ENCODE assay signal across 17 cellular contexts in genomic region chr16:19463468-19464315, GRCh38. TPM values are rescaled to one million over a fixed set of nuclear protein-coding genes. Genes with fewer than 3 reads are reported as not detected.
DNase-seq lines count a peak whose midpoint lies in the region; ATAC-seq and TF ChIP-seq lines count a peak whose summit lies in the region.
"Had no signal": no experiment of that assay in that cellular context is flagged by ENCODE, and none has a peak within 500 bp of the region (broad histone marks: within the 10 kb centered on the region; RNA-seq: fewer than 3 reads in every experiment).

No MANE protein-coding gene starts in this region.

- H3K36me3 ChIP-seq in A673 (ENCODE audit: insufficient read depth, low read length, poor library complexity, severe bottlenecking) = no peaks in the 10 kb centered on the region
- H3K36me3 ChIP-seq in hepatocyte (replicated peaks; ENCODE audit: insufficient read depth, low read depth) = no peaks in the 10 kb centered on the region
- H3K36me3 ChIP-seq: heart right ventricle, tibial artery had no signal

- H3K9me3 ChIP-seq in A673 (ENCODE audit: low read depth, low read length, poor library complexity, severe bottlenecking) (no peaks in the 10 kb centered on the region), hepatocyte (ENCODE audit: low read depth) (no peaks in the 10 kb centered on the region)
- H3K9me3 ChIP-seq: A549, tibial artery had no signal

- H3K27ac ChIP-seq in A673 (ENCODE audit: low read depth, low read length, poor library complexity, severe bottlenecking) (peak overlapping the region; percentile 57), hepatocyte (no peak overlapping the region)
- H3K27ac ChIP-seq: A549, heart right ventricle, tibial artery had no signal

- H3K4me1 ChIP-seq in A673 (ENCODE audit: insufficient read depth, low read length, poor library complexity, severe bottlenecking) (no peaks in the 10 kb centered on the region), hepatocyte (ENCODE audit: insufficient read depth) (no peaks in the 10 kb centered on the region)
- H3K4me1 ChIP-seq: heart right ventricle, tibial artery had no signal

- DNase-seq in A673 (ENCODE audit: low spot score) (no peak), NCI-H1092 treated with DMSO at 0.1 percent for 48 hours (lab: John Stamatoyannopoulos, UW) (peak; percentile 62), NCI-H510A treated with DMSO at 0.1 percent for 48 hours (lab: John Stamatoyannopoulos, UW) (peak; percentile 100), hepatocyte (ENCODE audit: low spot score) (peak; percentile 9), amniotic stem cell (lab: John Stamatoyannopoulos, UW) (no peak), GM10266 (ENCODE audit: extremely low spot score) (no peak)
- DNase-seq: CD4-positive, CD25-positive, alpha-beta regulatory T cell; heart right ventricle; NCI-H1105 treated with DMSO at 0.1 percent for 48 hours; tibial artery had no signal

- H3K27me3 ChIP-seq in A673 (replicated peaks; ENCODE audit: insufficient read depth, low read depth, low read length, poor library complexity) = no peaks in the 10 kb centered on the region
- no peaks in the 10 kb centered on the region for H3K27me3 ChIP-seq in hepatocyte
- H3K27me3 ChIP-seq: tibial artery had no signal

- H2AFZ ChIP-seq in hepatocyte = no peak overlapping the region

- TF ChIP-seq CTCF in A673 (conservative IDR thresholded peaks at IDR 0.05; ENCODE audit: low read depth, low read length) (no peak), hepatocyte (IDR thresholded peaks at IDR 0.05; ENCODE audit: poor library complexity) (no peak), GM10266 (IDR thresholded peaks at IDR 0.05; ENCODE audit: control insufficient read depth, insufficient read depth, low read depth, missing control alignments) (no peak)

- no peaks in the 10 kb centered on the region for H4K20me1 ChIP-seq in hepatocyte (ENCODE audit: insufficient read depth, poor library complexity, severe bottlenecking)

- BruUV-seq in A673 (replicated peaks; lab: Mats Ljungman, UMichigan) = no TSS peak

- 85% methylated on average over 12 of the region's 12 CpGs for WGBS in hepatocyte (ENCODE audit: low lambda C conversion rate, missing lambda C conversion rate)

- POLR2A ChIA-PET in A673 (lab: Charles Lee; ENCODE audit: low non-redundant PET) = interaction anchor here (0.6 to 0.7 kb wide), 2 partner anchors 237 to 370 kb away, joined by 4 to 10 read pairs; no protein-coding TSS in a partner anchor

- ATAC-seq in GM21367 (IDR thresholded peaks at IDR 0.05; ENCODE audit: unreplicated experiment) (no peak), GM18505 (IDR thresholded peaks at IDR 0.05; ENCODE audit: unreplicated experiment) (no peak)
- ATAC-seq: A549; activated naive CD4-positive, alpha-beta T cell treated with anti-CD3 and anti-CD28 coated beads, Interleukin-2, amount 50 U/mL, for 72 hours; heart right ventricle had no signal

- H3K4me2 ChIP-seq in hepatocyte = no peak overlapping the region
- H3K4me2 ChIP-seq: A549 had no signal

- intact Hi-C loops in A673 (cut with micrococcal nuclease; ENCODE audit: unreplicated experiment) = no loop called here

- CTCF ChIA-PET in A673 (lab: Charles Lee) = no interaction called here

- H3K4me3 ChIP-seq in A673 (ENCODE audit: low read depth, low read length, poor library complexity, severe bottlenecking) = no peak overlapping the region
- H3K4me3 ChIP-seq in hepatocyte = no peak overlapping the region
- H3K4me3 ChIP-seq: A549, heart right ventricle, tibial artery had no signal

- no peaks in the 10 kb centered on the region for H3K79me2 ChIP-seq in hepatocyte

- H3K9me2 ChIP-seq in hepatocyte (replicated peaks; ENCODE audit: insufficient read depth) = no peaks in the 10 kb centered on the region

- TF ChIP-seq POLR2A in GM18505 (IDR thresholded peaks at IDR 0.05; ENCODE audit: borderline replicate concordance, extremely low read depth, insufficient read depth, insufficient read length) = no peak

RNA-seq across cellular contexts. Expression of gene TMC5, which starts 46.0 kb away (rescaled TPM):
- 1.0 and 3.5 TPM in 2 replicates for total RNA-seq in A673 (2021)
- 2.9 and 3.1 TPM in 2 replicates for total RNA-seq in hepatocyte
- 3.3 and 4.0 TPM in 2 replicates for polyA plus RNA-seq in hepatocyte
- total RNA-seq: activated naive CD4-positive, alpha-beta T cell treated with anti-CD3 and anti-CD28 coated beads, Interleukin-2, amount 50 U/mL, for 72 hours; CD4-positive, CD25-positive, alpha-beta regulatory T cell; fibroblast of lung; osteocyte had no signal
- polyA plus RNA-seq: CD4-positive, CD25-positive, alpha-beta regulatory T cell; fibroblast of lung; IgD-negative memory B cell had no signal

RNA-seq across cellular contexts. Expression of gene GDE1, which starts 58.2 kb away (rescaled TPM):
- 63.5 and 64.2 TPM in 2 replicates for total RNA-seq in A673 (2021)
- total RNA-seq in hepatocyte = 83.2 and 99.9 TPM in 2 replicates
- polyA plus RNA-seq in hepatocyte = 77.6 and 78.4 TPM in 2 replicates

Comparison
In these comparisons a context has a peak if more than half of its experiments do, and no peak if none do; other contexts are left out.
1. DNase-seq: peak in NCI-H1092 treated with DMSO at 0.1 percent for 48 hours (single experiment), NCI-H510A treated with DMSO at 0.1 percent for 48 hours (single experiment) and hepatocyte (single experiment); none in A673 (single experiment), amniotic stem cell (single experiment) and GM10266 (single experiment).